Comparison of ENCODE assay signal across 1 cellular context in genomic region chr2:2656046-2656715, GRCh38.
TF ChIP-seq lines count a peak whose summit lies in the region.

No MANE protein-coding gene starts in this region.

TF ChIP-seq in WTC11, 78 proteins besides CTCF, POLR2A, EP300 and RAD21 (continued from another document):
- no peak for TF ChIP-seq ZNF317 (CRISPR knock-in tag; IDR thresholded peaks at IDR 0.05; ENCODE audit: borderline replicate concordance, low read depth)
- TF ChIP-seq OVOL2 (CRISPR knock-in tag; IDR thresholded peaks at IDR 0.05; ENCODE audit: borderline replicate concordance) = no peak
- no peak for TF ChIP-seq ZNF219 (CRISPR knock-in tag; IDR thresholded peaks at IDR 0.05; ENCODE audit: borderline replicate concordance)
- no peak for TF ChIP-seq SP1 (CRISPR knock-in tag; conservative IDR thresholded peaks at IDR 0.05)
- no peak for TF ChIP-seq FOXK1 (CRISPR knock-in tag; IDR thresholded peaks at IDR 0.05)
- no peak for TF ChIP-seq ELF4 (CRISPR knock-in tag; IDR thresholded peaks at IDR 0.05; ENCODE audit: low read depth)
- TF ChIP-seq USF2 (CRISPR knock-in tag; IDR thresholded peaks at IDR 0.05) = no peak
- no peak for TF ChIP-seq CREB1 (CRISPR knock-in tag; IDR thresholded peaks at IDR 0.05)
- TF ChIP-seq ZNF281 (CRISPR knock-in tag; IDR thresholded peaks at IDR 0.05) = no peak
- no peak for TF ChIP-seq TP53 (CRISPR knock-in tag; IDR thresholded peaks at IDR 0.05)
- no peak for TF ChIP-seq ERG (CRISPR knock-in tag; IDR thresholded peaks at IDR 0.05)
